In genomic region chrX:109841257-109841656, GRCh38 we compare ENCODE assay signal across 2 cellular contexts.
TF ChIP-seq lines count a peak whose summit lies in the region.

No MANE protein-coding gene starts in this region.

TF ChIP-seq in IMR-90, 13 proteins besides CTCF, POLR2A, EP300 and RAD21:
- TF ChIP-seq CEBPB (IDR thresholded peaks at IDR 0.05; ENCODE audit: low read depth, low read length) (no peak), MAZ (IDR thresholded peaks at IDR 0.05; ENCODE audit: borderline replicate concordance, low read depth, low read length) (no peak), CHD1 (IDR thresholded peaks at IDR 0.05; ENCODE audit: low read depth, low read length) (no peak), RFX5 (IDR thresholded peaks at IDR 0.05; ENCODE audit: low read depth, low read length) (no peak), MAFK (IDR thresholded peaks at IDR 0.05; ENCODE audit: low read depth, low read length) (no peak), USF2 (IDR thresholded peaks at IDR 0.05; ENCODE audit: low read depth, low read length) (no peak)

TF ChIP-seq in K562, 482 proteins besides CTCF, POLR2A, EP300 and RAD21:
- no peak for TF ChIP-seq EWSR1 (IDR thresholded peaks at IDR 0.05; ENCODE audit: borderline replicate concordance, low read depth, partially characterized antibody)
- no peak for TF ChIP-seq LCOR (CRISPR knock-in tag; IDR thresholded peaks at IDR 0.05)
- no peak for TF ChIP-seq RFX5 (IDR thresholded peaks at IDR 0.05; ENCODE audit: low read depth, low read length)
- no peak for TF ChIP-seq ZNF707 (CRISPR knock-in tag; conservative IDR thresholded peaks at IDR 0.05)
- TF ChIP-seq XRCC3 (IDR thresholded peaks at IDR 0.05): no peak
- no peak for TF ChIP-seq ZC3H4 (CRISPR knock-in tag; IDR thresholded peaks at IDR 0.05; ENCODE audit: borderline replicate concordance)
- TF ChIP-seq ILF3 (IDR thresholded peaks at IDR 0.05; ENCODE audit: borderline replicate concordance): no peak
- TF ChIP-seq ZNF431 (CRISPR knock-in tag; IDR thresholded peaks at IDR 0.05): no peak
